ENCODE assay signal across 9 cellular contexts in genomic region chr14:37709419-37710195, GRCh38.
DNase-seq lines count a peak whose midpoint lies in the region; ATAC-seq, FAIRE-seq and TF ChIP-seq lines count a peak whose summit lies in the region.
"Had no signal": no experiment of that assay in that cellular context is flagged by ENCODE, and none has a peak within 500 bp of the region (broad histone marks: within the 10 kb centered on the region; RNA-seq: fewer than 3 reads in every experiment).

No MANE protein-coding gene starts in this region.

- intact Hi-C loops in pancreas (cut with DNase I) = loop anchor here in 2 of 3 donors (10.0 kb wide), 2 partner anchors 155 to 165 kb away; no protein-coding TSS in a partner anchor
- intact Hi-C loops in uterus (cut with DNase I; ENCODE audit: low total_unique reads) = no loop called here

- H3K36me3 ChIP-seq in pancreas (no peaks in the 10 kb centered on the region), uterus (no peaks in the 10 kb centered on the region)

- TF ChIP-seq POLR2A in uterus (IDR thresholded peaks at IDR 0.05) = no peak

- FAIRE-seq in endometrium (lab: Jason Lieb, UNC) (peak; percentile 84), pancreas (lab: Jason Lieb, UNC) (peak; percentile 84)

- H3K4me3 ChIP-seq in pancreas (no peak overlapping the region), uterus (no peak overlapping the region)

- no peak for ATAC-seq in pancreas
- ATAC-seq: sciatic nerve had no signal

- H3K4me1 ChIP-seq in pancreas (no peaks in the 10 kb centered on the region), uterus (no peaks in the 10 kb centered on the region)

- H3K9me3 ChIP-seq in pancreas (no peaks in the 10 kb centered on the region), uterus (no peaks in the 10 kb centered on the region)

- H3K27ac ChIP-seq in pancreas (no peak overlapping the region), uterus (no peak overlapping the region)

- TF ChIP-seq CTCF in pancreas (IDR thresholded peaks at IDR 0.05) (no peak), uterus (IDR thresholded peaks at IDR 0.05) (no peak)

- DNase-seq in NCI-H2196 (lab: John Stamatoyannopoulos, UW; ENCODE audit: unreplicated experiment) (peak; percentile 21), NCI-H2196 treated with DMSO at 0.1 percent for 48 hours (lab: John Stamatoyannopoulos, UW; ENCODE audit: unreplicated experiment) (no peak), NCI-H2171 (lab: John Stamatoyannopoulos, UW) (peak; percentile 5), pancreas (no peak), cerebellar nuclear complex (lab: John Stamatoyannopoulos, UW) (no peak), uterus (no peak), AG08396 (ENCODE audit: low spot score) (no peak)

- 52 to 56% methylated on average over 3 of the region's 3 CpGs for WGBS in pancreas, 2 donors

- H3K27me3 ChIP-seq in pancreas (no peaks in the 10 kb centered on the region), uterus (no peaks in the 10 kb centered on the region)

Comparison
In these comparisons a context has a peak if more than half of its experiments do, and no peak if none do; other contexts are left out.
1. DNase-seq: peak in NCI-H2196 (single experiment) and NCI-H2171 (single experiment); none in NCI-H2196 treated with DMSO at 0.1 percent for 48 hours (single experiment), pancreas (0 of 6), cerebellar nuclear complex (0 of 2), uterus (0 of 2) and AG08396 (single experiment).